14 cellular contexts compared by ENCODE assay signal in genomic region chr15:100901702-100902435, GRCh38. TPM values are rescaled to one million over a fixed set of nuclear protein-coding genes. Genes with fewer than 3 reads are reported as not detected.
DNase-seq lines count a peak whose midpoint lies in the region; ATAC-seq and TF ChIP-seq lines count a peak whose summit lies in the region.
"Had no signal": no experiment of that assay in that cellular context is flagged by ENCODE, and none has a peak within 500 bp of the region (broad histone marks: within the 10 kb centered on the region; RNA-seq: fewer than 3 reads in every experiment).

No MANE protein-coding gene starts in this region.

- peak overlapping the region; percentile 64 to 72 for H3K27ac ChIP-seq in right atrium auricular region
- H3K27ac ChIP-seq in gastrocnemius medialis, result peak overlapping the region; percentile 63 to 73 (median 70)

- H3K4me1 ChIP-seq in right atrium auricular region (peaks cover 0 to 21% of the 10 kb centered on the region in 2 donors), gastrocnemius medialis (peaks cover 22 to 41% of the 10 kb centered on the region in 2 donors)

- TF ChIP-seq CTCF in CD14-positive monocyte (IDR thresholded peaks at IDR 0.05), result no peak
- TF ChIP-seq CTCF in brain (conservative IDR thresholded peaks at IDR 0.05), result no peak
- TF ChIP-seq CTCF in right atrium auricular region (IDR thresholded peaks at IDR 0.05), result no peak
- no peak for TF ChIP-seq CTCF in gastrocnemius medialis (IDR thresholded peaks at IDR 0.05 in 4 of 5, conservative IDR thresholded peaks at IDR 0.05 in 1 of 5)

- no peak for TF ChIP-seq POLR2A in gastrocnemius medialis (IDR thresholded peaks at IDR 0.05)

- H3K4me3 ChIP-seq in right atrium auricular region, result peak overlapping the region in 1 of 2 donors; percentile 24
- H3K4me3 ChIP-seq in gastrocnemius medialis, result peak overlapping the region; percentile 41 to 48 (median 44)

- H3K9me3 ChIP-seq in right atrium auricular region (no peaks in the 10 kb centered on the region), gastrocnemius medialis (no peaks in the 10 kb centered on the region)
- H3K9me3 ChIP-seq: Caco-2 had no signal

- H3K27ac Mint-ChIP-seq in CD14-positive monocyte, result peak overlapping the region in 5 of 7 donors; percentile 0 to 77 (median 62)
- H3K27ac Mint-ChIP-seq in brain, result peak overlapping the region in 3 of 5 experiments; percentile 21 to 93 (median 89)

- no peaks in the 10 kb centered on the region for H3K27me3 ChIP-seq in right atrium auricular region
- H3K27me3 ChIP-seq in gastrocnemius medialis, result no peaks in the 10 kb centered on the region

- H3K9me3 Mint-ChIP-seq in CD14-positive monocyte (no peaks in the 10 kb centered on the region), brain (peaks cover 0 to 6% (median 0%) of the 10 kb centered on the region in 5 experiments)

- H3K4me1 Mint-ChIP-seq in CD14-positive monocyte, result peaks cover 27% of the 10 kb centered on the region
- peaks cover 37% of the 10 kb centered on the region for H3K4me1 Mint-ChIP-seq in brain

- H3K36me3 Mint-ChIP-seq in CD14-positive monocyte (no peaks in the 10 kb centered on the region), brain (no peaks in the 10 kb centered on the region)
- H3K36me3 Mint-ChIP-seq: IgD-negative memory B cell had no signal

- H3K27me3 Mint-ChIP-seq in CD14-positive monocyte (ENCODE audit: low read depth in 3 of 3) (peaks cover 1 to 16% (median 3%) of the 10 kb centered on the region in 3 donors), brain (peaks cover 13% of the 10 kb centered on the region)

- ATAC-seq in gastrocnemius medialis, result peak in 1 of 2 donors; percentile 25
- no peak for ATAC-seq in HG03175 (IDR thresholded peaks at IDR 0.05; ENCODE audit: unreplicated experiment)

- in situ Hi-C loops in gastrocnemius medialis (cut with MboI; ENCODE audit: low sequenced_read_pairs in 4 of 4), result loop anchor here in 2 of 4 donors (25.0 kb wide), 1 partner anchor 360 kb away; the partner anchor contains the start of gene CHSY1 (in 2 of the 2)

- intact Hi-C loops in CD14-positive monocyte (cut with micrococcal nuclease), result no loop called here
- intact Hi-C loops in gastrocnemius medialis (cut with DNase I; ENCODE audit: low total_unique reads), result no loop called here

- H3K4me3 Mint-ChIP-seq in CD14-positive monocyte, result peak overlapping the region; percentile 45 to 80
- peak overlapping the region in 2 of 5 experiments; percentile 48 to 61 for H3K4me3 Mint-ChIP-seq in brain

- no peak for DNase-seq in CD14-positive monocyte (ENCODE audit: low spot score)
- DNase-seq in right atrium auricular region (ENCODE audit: low spot score), result no peak
- no peak for DNase-seq in gastrocnemius medialis
- DNase-seq in DMS153 (lab: John Stamatoyannopoulos, UW), result no peak
- DNase-seq in stimulated activated CD4-positive, alpha-beta T cell treated with anti-CD3 and anti-CD28 coated beads, Interleukin-4, amount 100 ng/mL, for 1 hour, result no peak
- no peak for DNase-seq in stimulated activated CD4-positive, alpha-beta T cell treated with anti-CD3 and anti-CD28 coated beads, Interleukin-2, amount 100 ng/mL, for 48 hours
- DNase-seq: activated gamma-delta T cell, Caco-2, NCI-H526 treated with DMSO at 0.1 percent for 48 hours, occipital lobe, T-helper 9 cell had no signal

- H3K36me3 ChIP-seq in right atrium auricular region (no peaks in the 10 kb centered on the region), gastrocnemius medialis (no peaks in the 10 kb centered on the region)

RNA-seq across cellular contexts. Expression of gene LRRK1, which starts 17.3 kb away (rescaled TPM):
- 1 to 10 TPM; 1.7 to 5.4 TPM for polyA plus RNA-seq in CD14-positive monocyte
- 1.0 TPM for polyA plus RNA-seq in brain (ENCODE audit: insufficient read depth, low read depth, low replicate concordance)
- total RNA-seq in right atrium auricular region, result 1 to 10 TPM; 1.9 to 4.4 TPM
- 1 to 10 TPM in 3 of 4 donors, under 1 TPM in 1; 0.87 to 5.6 (median 1.7) TPM for total RNA-seq in gastrocnemius medialis

RNA-seq across cellular contexts. Expression of gene ALDH1A3, which starts 22.2 kb away (rescaled TPM):
- polyA plus RNA-seq in CD14-positive monocyte, result not detected
- 1.8 TPM for polyA plus RNA-seq in brain (ENCODE audit: insufficient read depth, low read depth, low replicate concordance)
- total RNA-seq in right atrium auricular region, result 10 to 100 TPM; 14.7 to 19.7 TPM
- 10 to 100 TPM in 2 of 4 donors, 1 to 10 TPM in 2; 5.8 to 33.9 (median 15.1) TPM for total RNA-seq in gastrocnemius medialis
- polyA plus RNA-seq: IgD-negative memory B cell had no signal
